Comparison of ENCODE assay signal across 8 cellular contexts in genomic region chr20:4999788-5000187, GRCh38. TPM values are rescaled to one million over a fixed set of nuclear protein-coding genes. Genes with fewer than 3 reads are reported as not detected.
A peak's percentile ranks its signal among the peaks of the same experiment; 100 is the strongest.
DNase-seq lines count a peak whose midpoint lies in the region; ATAC-seq and TF ChIP-seq lines count a peak whose summit lies in the region.

No MANE protein-coding gene starts in this region.

- no peak for TF ChIP-seq CTCF in Peyer's patch (IDR thresholded peaks at IDR 0.05)
- no peak for TF ChIP-seq CTCF in foreskin fibroblast (IDR thresholded peaks at IDR 0.05; ENCODE audit: low read depth, low read length)

- H3K4me3 Mint-ChIP-seq in activated T-cell treated with anti-CD3 and anti-CD28 coated beads, Interleukin-2, amount 50 U/mL, for 4 hours: peak overlapping the region; percentile 87

- ATAC-seq in activated T-cell treated with anti-CD3 and anti-CD28 coated beads, Interleukin-2, amount 50 U/mL, for 4 hours: no peak
- ATAC-seq in HG03159 (IDR thresholded peaks at IDR 0.05; ENCODE audit: unreplicated experiment) (no peak), HG02571 (IDR thresholded peaks at IDR 0.05; ENCODE audit: unreplicated experiment) (no peak)

- H3K4me3 ChIP-seq in Peyer's patch (peak overlapping the region; percentile 75 to 96 (median 88)), foreskin fibroblast (ENCODE audit: low read depth in 1 of 2, low read length in 2 of 2) (peak overlapping the region; percentile 71), thymus (ENCODE audit: low read length) (peak overlapping the region; percentile 67)

- H3K36me3 ChIP-seq in Peyer's patch (no peaks in the 10 kb centered on the region), thymus (ENCODE audit: control insufficient read depth, insufficient read depth) (no peaks in the 10 kb centered on the region)

- peaks cover 0 to 18% (median 9%) of the 10 kb centered on the region in 4 donors for H3K4me1 ChIP-seq in Peyer's patch
- H3K4me1 ChIP-seq in thymus (ENCODE audit: control insufficient read depth, insufficient read depth, low read length): peaks cover 20% of the 10 kb centered on the region

- peaks cover 4% of the 10 kb centered on the region for H3K36me3 Mint-ChIP-seq in activated T-cell treated with anti-CD3 and anti-CD28 coated beads, Interleukin-2, amount 50 U/mL, for 4 hours (ENCODE audit: insufficient read depth)

- DNase-seq in activated T-cell treated with anti-CD3 and anti-CD28 coated beads, Interleukin-2, amount 50 U/mL, for 4 hours: no peak
- no peak for DNase-seq in activated T-cell treated with anti-CD3 and anti-CD28 coated beads, Interleukin-2, amount 50 U/mL, for 48 hours
- DNase-seq in Peyer's patch (peak in 1 of 3 donors; percentile 36), foreskin fibroblast (no peak), NCI-H82 treated with DMSO at 0.1 percent for 48 hours (lab: John Stamatoyannopoulos, UW; ENCODE audit: unreplicated experiment) (no peak)

- no peaks in the 10 kb centered on the region for H3K9me3 Mint-ChIP-seq in activated T-cell treated with anti-CD3 and anti-CD28 coated beads, Interleukin-2, amount 50 U/mL, for 4 hours

- peaks cover 36% of the 10 kb centered on the region for H3K4me1 Mint-ChIP-seq in activated T-cell treated with anti-CD3 and anti-CD28 coated beads, Interleukin-2, amount 50 U/mL, for 4 hours (ENCODE audit: low read depth)

- H3K9me3 ChIP-seq in Peyer's patch (no peaks in the 10 kb centered on the region), thymus (ENCODE audit: control insufficient read depth) (no peaks in the 10 kb centered on the region)

- no peak for TF ChIP-seq POLR2A in Peyer's patch (IDR thresholded peaks at IDR 0.05)

- 91% methylated on average over 1 of the region's 1 CpG for WGBS in thymus

- H3K27me3 Mint-ChIP-seq in activated T-cell treated with anti-CD3 and anti-CD28 coated beads, Interleukin-2, amount 50 U/mL, for 4 hours (ENCODE audit: low read depth): no peaks in the 10 kb centered on the region

- no peaks in the 10 kb centered on the region for H3K27me3 ChIP-seq in Peyer's patch
- H3K27me3 ChIP-seq in thymus (ENCODE audit: control insufficient read depth, insufficient read depth): no peaks in the 10 kb centered on the region

- peak overlapping the region in 2 of 4 donors; percentile 54 to 84 for H3K27ac ChIP-seq in Peyer's patch
- no peak overlapping the region for H3K27ac ChIP-seq in thymus (ENCODE audit: low read depth)

RNA-seq across cellular contexts. Expression of gene SLC23A2, which starts 1.5 kb away (rescaled TPM):
- total RNA-seq in activated T-cell treated with anti-CD3 and anti-CD28 coated beads, Interleukin-2, amount 50 U/mL, for 4 hours: 10 to 100 TPM; 19.6 to 25.9 (median 20.4) TPM
- 10 to 100 TPM in 3 of 4 donors, 1 to 10 TPM in 1; 4.2 to 18.2 (median 11.0) TPM for total RNA-seq in Peyer's patch
- 8.6 TPM for polyA plus RNA-seq in thymus
